Comparison of ENCODE assay signal across 2 cellular contexts in genomic region chr1:209534496-209535250, GRCh38.
TF ChIP-seq lines count a peak whose summit lies in the region.

No MANE protein-coding gene starts in this region.

TF ChIP-seq in HepG2, 621 proteins besides CTCF, POLR2A, EP300 and RAD21:
- TF ChIP-seq, protein P1, sequence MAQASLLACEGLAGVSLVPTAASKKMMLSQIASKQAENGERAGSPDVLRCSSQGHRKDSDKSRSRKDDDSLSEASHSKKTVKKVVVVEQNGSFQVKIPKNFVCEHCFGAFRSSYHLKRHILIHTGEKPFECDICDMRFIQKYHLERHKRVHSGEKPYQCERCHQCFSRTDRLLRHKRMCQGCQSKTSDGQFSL (CRISPR knock-in tag; IDR thresholded peaks at IDR 0.05), result no peak
- TF ChIP-seq, protein P2, sequence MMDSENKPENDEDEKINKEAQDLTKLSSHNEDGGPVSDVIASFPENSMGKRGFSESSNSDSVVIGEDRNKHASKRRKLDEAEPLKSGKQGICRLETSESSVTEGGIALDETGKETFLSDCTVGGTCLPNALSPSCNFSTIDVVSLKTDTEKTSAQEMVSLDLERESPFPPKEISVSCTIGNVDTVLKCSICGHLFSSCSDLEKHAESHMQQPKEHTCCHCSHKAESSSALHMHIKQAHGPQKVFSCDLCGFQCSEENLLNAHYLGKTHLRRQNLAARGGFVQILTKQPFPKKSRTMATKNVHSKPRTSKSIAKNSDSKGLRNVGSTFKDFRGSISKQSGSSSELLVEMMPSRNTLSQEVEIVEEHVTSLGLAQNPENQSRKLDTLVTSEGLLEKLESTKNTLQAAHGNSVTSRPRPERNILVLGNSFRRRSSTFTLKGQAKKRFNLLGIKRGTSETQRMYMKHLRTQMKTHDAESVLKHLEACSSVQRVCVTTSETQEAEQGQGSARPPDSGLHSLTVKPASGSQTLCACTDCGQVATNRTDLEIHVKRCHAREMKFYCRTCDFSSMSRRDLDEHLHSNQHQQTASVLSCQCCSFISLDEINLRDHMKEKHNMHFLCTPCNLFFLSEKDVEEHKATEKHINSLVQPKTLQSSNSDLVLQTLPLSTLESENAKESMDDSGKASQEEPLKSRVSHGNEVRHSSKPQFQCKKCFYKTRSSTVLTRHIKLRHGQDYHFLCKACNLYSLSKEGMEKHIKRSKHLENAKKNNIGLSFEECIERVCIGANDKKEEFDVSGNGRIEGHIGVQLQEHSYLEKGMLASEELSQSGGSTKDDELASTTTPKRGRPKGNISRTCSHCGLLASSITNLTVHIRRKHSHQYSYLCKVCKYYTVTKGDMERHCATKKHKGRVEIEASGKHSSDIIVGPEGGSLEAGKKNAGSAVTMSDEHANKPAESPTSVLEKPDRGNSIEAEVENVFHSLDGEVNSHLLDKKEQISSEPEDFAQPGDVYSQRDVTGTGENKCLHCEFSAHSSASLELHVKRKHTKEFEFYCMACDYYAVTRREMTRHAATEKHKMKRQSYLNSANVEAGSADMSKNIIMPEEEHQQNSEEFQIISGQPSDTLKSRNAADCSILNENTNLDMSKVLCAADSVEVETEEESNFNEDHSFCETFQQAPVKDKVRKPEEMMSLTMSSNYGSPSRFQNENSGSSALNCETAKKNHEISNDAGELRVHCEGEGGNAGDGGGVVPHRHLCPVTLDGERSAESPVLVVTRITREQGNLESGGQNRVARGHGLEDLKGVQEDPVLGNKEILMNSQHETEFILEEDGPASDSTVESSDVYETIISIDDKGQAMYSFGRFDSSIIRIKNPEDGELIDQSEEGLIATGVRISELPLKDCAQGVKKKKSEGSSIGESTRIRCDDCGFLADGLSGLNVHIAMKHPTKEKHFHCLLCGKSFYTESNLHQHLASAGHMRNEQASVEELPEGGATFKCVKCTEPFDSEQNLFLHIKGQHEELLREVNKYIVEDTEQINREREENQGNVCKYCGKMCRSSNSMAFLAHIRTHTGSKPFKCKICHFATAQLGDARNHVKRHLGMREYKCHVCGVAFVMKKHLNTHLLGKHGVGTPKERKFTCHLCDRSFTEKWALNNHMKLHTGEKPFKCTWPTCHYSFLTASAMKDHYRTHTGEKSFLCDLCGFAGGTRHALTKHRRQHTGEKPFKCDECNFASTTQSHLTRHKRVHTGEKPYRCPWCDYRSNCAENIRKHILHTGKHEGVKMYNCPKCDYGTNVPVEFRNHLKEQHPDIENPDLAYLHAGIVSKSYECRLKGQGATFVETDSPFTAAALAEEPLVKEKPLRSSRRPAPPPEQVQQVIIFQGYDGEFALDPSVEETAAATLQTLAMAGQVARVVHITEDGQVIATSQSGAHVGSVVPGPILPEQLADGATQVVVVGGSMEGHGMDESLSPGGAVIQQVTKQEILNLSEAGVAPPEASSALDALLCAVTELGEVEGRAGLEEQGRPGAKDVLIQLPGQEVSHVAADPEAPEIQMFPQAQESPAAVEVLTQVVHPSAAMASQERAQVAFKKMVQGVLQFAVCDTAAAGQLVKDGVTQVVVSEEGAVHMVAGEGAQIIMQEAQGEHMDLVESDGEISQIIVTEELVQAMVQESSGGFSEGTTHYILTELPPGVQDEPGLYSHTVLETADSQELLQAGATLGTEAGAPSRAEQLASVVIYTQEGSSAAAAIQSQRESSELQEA (CRISPR knock-in tag; IDR thresholded peaks at IDR 0.05; ENCODE audit: not compliant biosample characterization), result no peak
- TF ChIP-seq KLF6 (CRISPR knock-in tag; IDR thresholded peaks at IDR 0.05), result no peak
- TF ChIP-seq SRSF1 (optimal IDR thresholded peaks at IDR 0.05; ENCODE audit: low read depth, low read length), result no peak
- TF ChIP-seq NFATC3 (CRISPR knock-in tag; IDR thresholded peaks at IDR 0.05), result no peak
- TF ChIP-seq, protein P3, sequence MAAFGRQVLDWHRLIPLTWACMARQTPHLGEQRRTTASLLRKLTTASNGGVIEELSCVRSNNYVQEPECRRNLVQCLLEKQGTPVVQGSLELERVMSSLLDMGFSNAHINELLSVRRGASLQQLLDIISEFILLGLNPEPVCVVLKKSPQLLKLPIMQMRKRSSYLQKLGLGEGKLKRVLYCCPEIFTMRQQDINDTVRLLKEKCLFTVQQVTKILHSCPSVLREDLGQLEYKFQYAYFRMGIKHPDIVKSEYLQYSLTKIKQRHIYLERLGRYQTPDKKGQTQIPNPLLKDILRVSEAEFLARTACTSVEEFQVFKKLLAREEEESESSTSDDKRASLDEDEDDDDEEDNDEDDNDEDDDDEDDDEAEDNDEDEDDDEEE (CRISPR knock-in tag; IDR thresholded peaks at IDR 0.05), result no peak
- TF ChIP-seq HNF4G (IDR thresholded peaks at IDR 0.05; ENCODE audit: borderline replicate concordance, low read depth, low read length), result no peak
- no peak for TF ChIP-seq HNF4G (CRISPR knock-in tag; IDR thresholded peaks at IDR 0.05; ENCODE audit: borderline replicate concordance, low read depth)
- no peak for TF ChIP-seq HHEX (CRISPR knock-in tag; IDR thresholded peaks at IDR 0.05)
- no peak for TF ChIP-seq ZNF510 (CRISPR knock-in tag; IDR thresholded peaks at IDR 0.05; ENCODE audit: low read depth)
- TF ChIP-seq AGO1 (IDR thresholded peaks at IDR 0.05; ENCODE audit: low read depth, low read length, poor library complexity, severe bottlenecking), result no peak
- no peak for TF ChIP-seq PRDM10 (CRISPR knock-in tag; IDR thresholded peaks at IDR 0.05; ENCODE audit: low read depth)
- TF ChIP-seq ZNF557 (CRISPR knock-in tag; IDR thresholded peaks at IDR 0.05), result no peak

TF ChIP-seq in K562, 482 proteins besides CTCF, POLR2A, EP300 and RAD21:
- TF ChIP-seq, protein P4, sequence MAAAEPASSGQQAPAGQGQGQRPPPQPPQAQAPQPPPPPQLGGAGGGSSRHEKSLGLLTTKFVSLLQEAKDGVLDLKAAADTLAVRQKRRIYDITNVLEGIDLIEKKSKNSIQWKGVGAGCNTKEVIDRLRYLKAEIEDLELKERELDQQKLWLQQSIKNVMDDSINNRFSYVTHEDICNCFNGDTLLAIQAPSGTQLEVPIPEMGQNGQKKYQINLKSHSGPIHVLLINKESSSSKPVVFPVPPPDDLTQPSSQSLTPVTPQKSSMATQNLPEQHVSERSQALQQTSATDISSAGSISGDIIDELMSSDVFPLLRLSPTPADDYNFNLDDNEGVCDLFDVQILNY (CRISPR knock-in tag; IDR thresholded peaks at IDR 0.05), result no peak
- TF ChIP-seq MAFG (tag; conservative IDR thresholded peaks at IDR 0.05) (no peak), BRF1 (IDR thresholded peaks at IDR 0.05; ENCODE audit: borderline replicate concordance, extremely low read depth, insufficient read length) (no peak), HDAC1 (IDR thresholded peaks at IDR 0.05) (no peak), SREBF1 (IDR thresholded peaks at IDR 0.05; ENCODE audit: borderline replicate concordance, low read depth, low read length) (no peak)
